Comparison of ENCODE assay signal across 8 cellular contexts in genomic region chr6:41072836-41073202, GRCh38. TPM values are rescaled to one million over a fixed set of nuclear protein-coding genes. Genes with fewer than 3 reads are reported as not detected.
A peak's percentile ranks its signal among the peaks of the same experiment; 100 is the strongest.
DNase-seq lines count a peak whose midpoint lies in the region; ATAC-seq, FAIRE-seq and TF ChIP-seq lines count a peak whose summit lies in the region.

Gene NFYA, plus strand, starts transcription at chr6:41072974. Its CDS starts 6,116 bp downstream, at chr6:41079090.

- H3K79me2 ChIP-seq in GM12878 (ENCODE audit: control insufficient read depth, insufficient read depth, low read length) = peaks cover 59% of the 10 kb centered on the region

- no TSS peak for BruUV-seq in GM12878 (replicated peaks; lab: Mats Ljungman, UMichigan)

- SMC1A ChIA-PET in GM12878 (lab: Charles Lee; ENCODE audit: uncharacterized antibody, unreplicated experiment) = interaction anchor here (0.8 to 1.0 kb wide), 3 partner anchors 16 to 245 kb away, joined by 3 to 4 read pairs (median 3); no protein-coding TSS in a partner anchor

- peak within 1 kb of the TSS; percentile 94 for H3K9ac ChIP-seq in GM12878 (ENCODE audit: control insufficient read depth, insufficient read depth, low read length)
- peak within 1 kb of the TSS; percentile 99 for H3K9ac ChIP-seq in skeletal muscle satellite cell (ENCODE audit: low read depth, low read length)

- H3K4me2 ChIP-seq in GM12878 (ENCODE audit: control insufficient read depth, insufficient read depth) = peak within 1 kb of the TSS; percentile 80
- peak within 1 kb of the TSS; percentile 97 for H3K4me2 ChIP-seq in skeletal muscle satellite cell (ENCODE audit: low read length)

- H3K36me3 ChIP-seq in BJ (ENCODE audit: control insufficient read depth, insufficient read depth, low read length) (no peaks in the 10 kb centered on the region), GM12878 (ENCODE audit: control insufficient read depth in 2 of 2, insufficient read depth in 2 of 2, low read length in 1 of 2) (peaks cover 0 to 3% of the 10 kb centered on the region in 2 experiments; a peak in 2 of 4 replicates), skeletal muscle satellite cell (ENCODE audit: insufficient read depth, low read length) (no peaks in the 10 kb centered on the region)

- H2AFZ ChIP-seq in GM12878 (ENCODE audit: control insufficient read depth, low read depth, low read length) = peak within 1 kb of the TSS; percentile 86

- RAD21 ChIA-PET in GM12878 (lab: Charles Lee; ENCODE audit: unreplicated experiment) = interaction anchor here (0.6 to 1.2 kb wide), 5 partner anchors 10 to 1844 kb away, joined by 3 to 7 read pairs (median 4); partner anchors contain the start of gene KCNK5

- peak within 1 kb of the TSS; percentile 92 for H3K4me3 ChIP-seq in BJ (ENCODE audit: low read depth, low read length)
- peak within 1 kb of the TSS; percentile 88 for H3K4me3 ChIP-seq in GM12878
- peak within 1 kb of the TSS; percentile 85 for H3K4me3 ChIP-seq in skeletal muscle satellite cell (ENCODE audit: low read length)

- intact Hi-C loops in GM12878 (cut with micrococcal nuclease; ENCODE audit: unreplicated experiment) = loop anchor here (10.0 kb wide), 1 partner anchor 662 kb away; the partner anchor contains the start of gene TFEB

- ATAC-seq in HG03175 (IDR thresholded peaks at IDR 0.05; ENCODE audit: unreplicated experiment) (peak; percentile 69), GM12878 (peak; percentile 85)

- no peaks in the 10 kb centered on the region for H4K20me1 ChIP-seq in GM12878 (ENCODE audit: control insufficient read depth, insufficient read depth)

- TF ChIP-seq EP300 in GM12878 (IDR thresholded peaks at IDR 0.05; ENCODE audit: borderline replicate concordance in 1 of 2, control insufficient read depth in 1 of 2, low read depth in 2 of 2, low read length in 2 of 2) = no peak

- no peak for TF ChIP-seq RAD21 in GM12878 (IDR thresholded peaks at IDR 0.05; ENCODE audit: insufficient read depth, low read depth, low read length)

- H3K27ac ChIP-seq in GM12878 (ENCODE audit: control insufficient read depth, insufficient read depth) = peak within 1 kb of the TSS; percentile 99

- in situ Hi-C loops in SK-MEL-5 (cut with HindIII; ENCODE audit: low pct_unique_long_range_greater_than_20kb, low sequenced_read_pairs) = no loop called here
- in situ Hi-C loops in GM12878 (cut with MboI) = no loop called here

- H3K4me1 ChIP-seq in GM12878 (ENCODE audit: control insufficient read depth, insufficient read depth, low read length) = peaks cover 7% of the 10 kb centered on the region; the same call in 1 of the 2 replicates
- H3K4me1 ChIP-seq in skeletal muscle satellite cell (ENCODE audit: control insufficient read depth, insufficient read depth, low read length) = peaks cover 22% of the 10 kb centered on the region

- WGBS in GM12878 (ENCODE audit: insufficient coverage, insufficient replicate concordance, low lambda C conversion rate, missing lambda C conversion rate) = under 1% methylated on average over 31 of the region's 37 CpGs

- no peak for DNase-seq in BJ (ENCODE audit: low read depth)
- DNase-seq in GM19238 (ENCODE audit: insufficient read length, low spot score) = peak; percentile 89
- DNase-seq in SK-MEL-5 (ENCODE audit: low read depth, low spot score) = peak; percentile 99
- no peak for DNase-seq in GM12878 (ENCODE audit: low read depth, low spot score)
- peak; percentile 82 for DNase-seq in iPS DF 4.7 (ENCODE audit: extremely low read depth, low spot score)
- no peak for DNase-seq in EL

- CTCF ChIA-PET in BJ (lab: Yijun Ruan, JAX) (interaction anchor here (0.6 kb wide), 1 partner anchor 1236 kb away, joined by 4 read pairs; no protein-coding TSS in a partner anchor), GM12878 (lab: Yijun Ruan, JAX) (interaction anchor here (1.0 to 6.5 kb wide), 5 partner anchors 35 to 262 kb away, joined by 3 to 62 read pairs (median 5); partner anchors contain the start of gene UNC5CL)

- H3K9me3 ChIP-seq in GM12878 (replicated peaks; ENCODE audit: control insufficient read depth, insufficient read depth, low read length) (no peaks in the 10 kb centered on the region), skeletal muscle satellite cell (replicated peaks; ENCODE audit: low read length) (no peaks in the 10 kb centered on the region)

- H3K27me3 ChIP-seq in BJ (ENCODE audit: control insufficient read depth, insufficient read depth, low read length) = no peaks in the 10 kb centered on the region
- H3K27me3 ChIP-seq in GM12878 (replicated peaks in 1 of 2; ENCODE audit: control insufficient read depth in 2 of 2, insufficient read depth in 2 of 2, low read length in 1 of 2) = no peaks in the 10 kb centered on the region
- no peaks in the 10 kb centered on the region for H3K27me3 ChIP-seq in skeletal muscle satellite cell (ENCODE audit: control insufficient read depth, insufficient read depth, low read length)

- FAIRE-seq in GM12878 (lab: Jason Lieb, UNC) = no peak

- TF ChIP-seq CTCF in BJ (IDR thresholded peaks at IDR 0.05; ENCODE audit: insufficient read depth, low read depth, low read length) (no peak), GM12878 (IDR thresholded peaks at IDR 0.05 in 2 of 3, conservative IDR thresholded peaks at IDR 0.05 in 1 of 3; ENCODE audit: control insufficient read depth in 2 of 3, extremely low read depth in 1 of 3, insufficient read depth in 1 of 3, low read depth in 3 of 3, low read length in 3 of 3) (no peak)

- TF ChIP-seq POLR2A in GM12878 (IDR thresholded peaks at IDR 0.05; ENCODE audit: low read depth, low read length) = peak; percentile 33

- POLR2A ChIA-PET in BJ (lab: Charles Lee) = interaction anchor here (0.6 kb wide), 1 partner anchor 74 kb away, joined by 5 read pairs; no protein-coding TSS in a partner anchor
- POLR2A ChIA-PET in GM12878 (lab: Charles Lee) = interaction anchor here (0.6 to 1.5 kb wide), 4 partner anchors 9 to 1499 kb away, joined by 3 to 5 read pairs (median 4); partner anchors contain the start of gene TREML2

TF ChIP-seq in GM12878, 131 proteins besides CTCF, POLR2A, EP300 and RAD21 (continues in another document):
- TF ChIP-seq IRF3 (IDR thresholded peaks at IDR 0.05) = peak; percentile 86
- peak; percentile 93 for TF ChIP-seq SP1 (IDR thresholded peaks at IDR 0.05; ENCODE audit: low read depth, low read length)
- TF ChIP-seq SRF (IDR thresholded peaks at IDR 0.05; ENCODE audit: low read depth in 2 of 2, low read length in 2 of 2) = peak in 1 of 2 experiments; percentile 57; a peak in 2 of 4 replicates
- peak; percentile 58 for TF ChIP-seq NRF1 (conservative IDR thresholded peaks at IDR 0.05; ENCODE audit: low read depth, low read length)
- peak; percentile 79; the same call in 1 of the 2 replicates for TF ChIP-seq TAF1 (IDR thresholded peaks at IDR 0.05; ENCODE audit: borderline replicate concordance, low read depth, low read length)
- peak in 1 of 2 experiments; percentile 3; a peak in 1 of 4 replicates for TF ChIP-seq BHLHE40 (IDR thresholded peaks at IDR 0.05; ENCODE audit: borderline replicate concordance in 1 of 2, low read depth in 2 of 2, low read length in 1 of 2)
- TF ChIP-seq PBX3 (IDR thresholded peaks at IDR 0.05; ENCODE audit: insufficient replicate concordance, low read depth, low read length) = peak; percentile 53
- peak; percentile 92 for TF ChIP-seq YY1 (IDR thresholded peaks at IDR 0.05; ENCODE audit: low read depth, low read length)
- TF ChIP-seq CHD2 (IDR thresholded peaks at IDR 0.05; ENCODE audit: borderline replicate concordance, low read depth, low read length) = peak; percentile 74; the same call in 1 of the 2 replicates
- no peak for TF ChIP-seq BCL11A (IDR thresholded peaks at IDR 0.05; ENCODE audit: low read depth, low read length)

RNA-seq across cellular contexts. Expression of gene NFYA, which starts in this region (rescaled TPM):
- polyA plus RNA-seq in BJ (2011; rRNA removed) (7.6 and 7.7 TPM in 2 replicates), GM12878 (2011; rRNA removed) (14.6 and 19.4 TPM in 2 replicates), GM12878 (2014; fragmentation: Illumina TruSeq; extraction: Trizol) (35.3 and 36.5 TPM in 2 replicates), GM12878 (2014; fragmentation: Nextera tagmentation; extraction: Ambion mirVana) (1 to 10 TPM; 6.4 to 7.3 TPM), GM12878 (2014; rRNA removed) (25.7 and 30.0 TPM in 2 replicates), GM12878 (2016; fragmentation: Nextera tagmentation; extraction: Ambion mirVana) (10 to 100 TPM; 17.4 to 18.9 TPM)
- 15.5 and 17.0 TPM in 2 replicates for polyA minus RNA-seq in BJ (2011; rRNA and poly(A)+ RNA removed)
- 10.6 and 11.6 TPM in 2 replicates for total RNA-seq in SK-MEL-5 (2014; rRNA removed; shearing (Covaris generic))
- 15.7 and 21.0 TPM in 2 replicates for polyA plus RNA-seq in SK-MEL-5 (2015; cell fraction: cytosol; rRNA removed)
- 39.5 and 40.8 TPM in 2 replicates for polyA plus RNA-seq in SK-MEL-5 (2015; cell fraction: nucleus; rRNA removed)
- 28.2 and 29.1 TPM in 2 replicates for total RNA-seq in GM12878 (2013; cell fraction: nucleolus; rRNA removed)
- total RNA-seq in GM12878 (2014; rRNA removed) (20.4 and 23.6 TPM in 2 replicates), GM12878 (2014; rRNA removed; fragmentation: Illumina TruSeq; extraction: Trizol) (18.5 and 20.1 TPM in 2 replicates), GM12878 (2021) (25.6 and 27.4 TPM in 2 replicates)
- 19.4 TPM for polyA plus RNA-seq in GM12878 (2011; ENCODE audit: low read depth)
- 20.6 and 21.1 TPM in 2 replicates for polyA plus RNA-seq in GM12878 (2011; cell fraction: cytosol; rRNA removed)
- polyA plus RNA-seq in GM12878 (2011; cell fraction: nucleus; rRNA removed) = 15.6 and 18.0 TPM in 2 replicates
- polyA plus RNA-seq in GM12878 (2012) = 20.1 and 25.7 TPM in 2 replicates
- 53.8 and 60.6 TPM in 2 replicates for polyA minus RNA-seq in GM12878 (2011; rRNA and poly(A)+ RNA removed)
- polyA minus RNA-seq in GM12878 (2011; cell fraction: cytosol; rRNA and poly(A)+ RNA removed) = 11.0 and 20.4 TPM in 2 replicates
- 10.4 and 16.3 TPM in 2 replicates for polyA minus RNA-seq in GM12878 (2011; cell fraction: nucleus; rRNA and poly(A)+ RNA removed)
- total RNA-seq in skeletal muscle satellite cell (2012; rRNA removed) = 9.9 and 14.2 TPM in 2 replicates

Comparison
In these comparisons a context has a peak if more than half of its experiments do, and no peak if none do; other contexts are left out.
1. DNase-seq: peak in GM19238 (single experiment), SK-MEL-5 (single experiment) and iPS DF 4.7 (single experiment); none in BJ (single experiment), GM12878 (single experiment) and EL (single experiment).
2. Peak in every context shown above with its lines, with median percentiles within 50 percentile points of each other: H3K4me3 ChIP-seq.